Comparison of ENCODE assay signal across 1 cellular context in genomic region chr2:16130541-16130880, GRCh38.
TF ChIP-seq lines count a peak whose summit lies in the region.

No MANE protein-coding gene starts in this region.

TF ChIP-seq in GM23338, 12 proteins besides CTCF, POLR2A, EP300 and RAD21 (continued from another document):
- TF ChIP-seq ZNF462 (CRISPR knock-in tag; IDR thresholded peaks at IDR 0.05) (no peak), NANOG (IDR thresholded peaks at IDR 0.05; ENCODE audit: borderline replicate concordance) (no peak)
